In genomic region chr5:154995679-154996078, GRCh38 we compare ENCODE assay signal across 1 cellular context.
TF ChIP-seq lines count a peak whose summit lies in the region.

No MANE protein-coding gene starts in this region.

TF ChIP-seq in WTC11, 78 proteins besides CTCF, POLR2A, EP300 and RAD21 (continued from another document):
- TF ChIP-seq, protein P1, sequence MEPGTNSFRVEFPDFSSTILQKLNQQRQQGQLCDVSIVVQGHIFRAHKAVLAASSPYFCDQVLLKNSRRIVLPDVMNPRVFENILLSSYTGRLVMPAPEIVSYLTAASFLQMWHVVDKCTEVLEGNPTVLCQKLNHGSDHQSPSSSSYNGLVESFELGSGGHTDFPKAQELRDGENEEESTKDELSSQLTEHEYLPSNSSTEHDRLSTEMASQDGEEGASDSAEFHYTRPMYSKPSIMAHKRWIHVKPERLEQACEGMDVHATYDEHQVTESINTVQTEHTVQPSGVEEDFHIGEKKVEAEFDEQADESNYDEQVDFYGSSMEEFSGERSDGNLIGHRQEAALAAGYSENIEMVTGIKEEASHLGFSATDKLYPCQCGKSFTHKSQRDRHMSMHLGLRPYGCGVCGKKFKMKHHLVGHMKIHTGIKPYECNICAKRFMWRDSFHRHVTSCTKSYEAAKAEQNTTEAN (CRISPR knock-in tag; IDR thresholded peaks at IDR 0.05), result no peak
- TF ChIP-seq SP1 (CRISPR knock-in tag; conservative IDR thresholded peaks at IDR 0.05), result no peak
- no peak for TF ChIP-seq MAX (CRISPR knock-in tag; IDR thresholded peaks at IDR 0.05)
- TF ChIP-seq ZNF121 (CRISPR knock-in tag; IDR thresholded peaks at IDR 0.05), result no peak
- TF ChIP-seq, protein P2, sequence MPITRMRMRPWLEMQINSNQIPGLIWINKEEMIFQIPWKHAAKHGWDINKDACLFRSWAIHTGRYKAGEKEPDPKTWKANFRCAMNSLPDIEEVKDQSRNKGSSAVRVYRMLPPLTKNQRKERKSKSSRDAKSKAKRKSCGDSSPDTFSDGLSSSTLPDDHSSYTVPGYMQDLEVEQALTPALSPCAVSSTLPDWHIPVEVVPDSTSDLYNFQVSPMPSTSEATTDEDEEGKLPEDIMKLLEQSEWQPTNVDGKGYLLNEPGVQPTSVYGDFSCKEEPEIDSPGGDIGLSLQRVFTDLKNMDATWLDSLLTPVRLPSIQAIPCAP (CRISPR knock-in tag; IDR thresholded peaks at IDR 0.05), result no peak
- no peak for TF ChIP-seq TCF7 (CRISPR knock-in tag; IDR thresholded peaks at IDR 0.05; ENCODE audit: low read depth)
